Comparison of ENCODE assay signal across 8 cellular contexts in the genomic region with DNA sequence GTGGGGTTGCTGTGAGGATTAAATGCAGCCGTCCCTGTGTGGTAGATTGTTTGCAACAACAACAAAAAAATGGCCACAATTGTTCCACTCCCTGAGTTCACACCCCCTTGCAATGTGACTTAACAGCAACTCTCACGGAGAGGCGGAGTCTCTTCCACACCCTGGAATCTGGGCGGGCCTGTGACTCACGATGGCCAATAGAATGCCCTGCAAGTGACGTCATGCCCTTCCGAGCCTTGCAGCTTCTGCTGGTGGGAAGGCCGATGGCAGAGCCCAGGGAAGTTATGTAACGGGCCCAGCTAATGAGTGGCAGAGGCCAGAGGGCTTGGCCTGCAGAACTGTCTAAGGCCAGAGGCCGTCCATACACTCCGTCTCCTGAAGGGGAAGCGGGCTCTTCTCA.
A peak's percentile ranks its signal among the peaks of the same experiment; 100 is the strongest.
DNase-seq lines count a peak whose midpoint lies in the region; ATAC-seq and TF ChIP-seq lines count a peak whose summit lies in the region.

No MANE protein-coding gene starts in this region.

- no peak overlapping the region for H3K4me3 ChIP-seq in AG04450 (ENCODE audit: low read depth, low read length)
- peak overlapping the region; percentile 53 to 58 for H3K4me3 ChIP-seq in duodenal mucosa (ENCODE audit: low read depth in 1 of 2, low read length in 2 of 2)
- H3K4me3 ChIP-seq in left lung, result peak overlapping the region in 1 of 2 donors; percentile 5
- H3K4me3 ChIP-seq in testis, result no peak overlapping the region

- H3K27me3 ChIP-seq in AG04450 (ENCODE audit: control insufficient read depth, insufficient read depth, low read length) (peaks cover 3% of the 10 kb centered on the region), duodenal mucosa (ENCODE audit: control insufficient read depth in 1 of 2, insufficient read depth in 2 of 2, low read length in 2 of 2) (no peaks in the 10 kb centered on the region), left lung (peaks cover 0 to 39% of the 10 kb centered on the region in 2 donors), testis (no peaks in the 10 kb centered on the region)

- 32 to 45% methylated on average over 9 to 12 of the region's 12 CpGs for WGBS in testis, 2 donors

- H3K36me3 ChIP-seq in duodenal mucosa (ENCODE audit: control insufficient read depth in 1 of 2, insufficient read depth in 2 of 2, low read length in 2 of 2), result no peaks in the 10 kb centered on the region
- no peaks in the 10 kb centered on the region for H3K36me3 ChIP-seq in left lung
- H3K36me3 ChIP-seq in testis (ENCODE audit: low read depth, missing control alignments), result no peaks in the 10 kb centered on the region

- CTCF ChIA-PET in AG04450 (lab: Charles Lee), result no interaction called here

- POLR2A ChIA-PET in AG04450 (lab: Yijun Ruan, JAX), result interaction anchor here (0.6 kb wide), 1 partner anchor 232 kb away, joined by 3 read pairs; no protein-coding TSS in a partner anchor

- intact Hi-C loops in left lung (cut with DNase I), result no loop called here
- intact Hi-C loops in testis (cut with DNase I; ENCODE audit: low total_unique reads), result no loop called here

- DNase-seq in AG04450 (ENCODE audit: low read depth, low spot score), result peak; percentile 78
- DNase-seq in HPDE6-E6E7 (ENCODE audit: extremely low spot score), result peak; percentile 95
- peak; percentile 94 for DNase-seq in OCI-M1 (lab: John Stamatoyannopoulos, UW)
- DNase-seq in left lung, result peak; percentile 91 to 97
- DNase-seq in testis, result peak; percentile 92

- H3K27ac ChIP-seq in AG04450 (ENCODE audit: low read depth, low read length) (peak overlapping the region; percentile 39), duodenal mucosa (ENCODE audit: low read depth, low read length) (peak overlapping the region; percentile 98), left lung (peak overlapping the region; percentile 80 to 91), testis (peak overlapping the region in 1 of 2 donors; percentile 63)

- ATAC-seq in left lung, result peak; percentile 93
- ATAC-seq in HG03095 (IDR thresholded peaks at IDR 0.05; ENCODE audit: unreplicated experiment), result no peak
- no peak for ATAC-seq in HG03159 (IDR thresholded peaks at IDR 0.05; ENCODE audit: unreplicated experiment)

- no peak for TF ChIP-seq POLR2A in testis (IDR thresholded peaks at IDR 0.05)

- H3K9me3 ChIP-seq in AG04450 (ENCODE audit: control insufficient read depth, insufficient read depth, low read length), result peaks cover 3% of the 10 kb centered on the region; the same call in 1 of the 2 replicates
- H3K9me3 ChIP-seq in duodenal mucosa (ENCODE audit: control insufficient read depth in 1 of 2, low read length in 2 of 2), result no peaks in the 10 kb centered on the region
- no peaks in the 10 kb centered on the region for H3K9me3 ChIP-seq in left lung
- H3K9me3 ChIP-seq in testis, result no peaks in the 10 kb centered on the region

- H3K4me1 ChIP-seq in duodenal mucosa (ENCODE audit: control insufficient read depth in 1 of 2, insufficient read depth in 2 of 2, low read length in 2 of 2), result peaks cover 18 to 27% of the 10 kb centered on the region in 2 donors
- H3K4me1 ChIP-seq in left lung, result peaks cover 0 to 8% of the 10 kb centered on the region in 2 donors
- H3K4me1 ChIP-seq in testis, result peaks cover 6% of the 10 kb centered on the region

- peak overlapping the region; percentile 84 to 94 for H3K9ac ChIP-seq in duodenal mucosa (ENCODE audit: low read depth in 1 of 2, low read length in 2 of 2)

- TF ChIP-seq CTCF in AG04450 (IDR thresholded peaks at IDR 0.05; ENCODE audit: low read depth, low read length), result no peak
- TF ChIP-seq CTCF in left lung (IDR thresholded peaks at IDR 0.05), result no peak
- no peak for TF ChIP-seq CTCF in testis (IDR thresholded peaks at IDR 0.05)

Comparison
In these comparisons a context has a peak if more than half of its experiments do, and no peak if none do; other contexts are left out.
1. H3K4me3 ChIP-seq: peak in duodenal mucosa (2 of 2); none in AG04450 (single experiment) and testis (0 of 2).
2. Peak in every context shown above with its lines, with median percentiles within 50 percentile points of each other: DNase-seq.